ENCODE assay signal across 2 cellular contexts in the genomic region with DNA sequence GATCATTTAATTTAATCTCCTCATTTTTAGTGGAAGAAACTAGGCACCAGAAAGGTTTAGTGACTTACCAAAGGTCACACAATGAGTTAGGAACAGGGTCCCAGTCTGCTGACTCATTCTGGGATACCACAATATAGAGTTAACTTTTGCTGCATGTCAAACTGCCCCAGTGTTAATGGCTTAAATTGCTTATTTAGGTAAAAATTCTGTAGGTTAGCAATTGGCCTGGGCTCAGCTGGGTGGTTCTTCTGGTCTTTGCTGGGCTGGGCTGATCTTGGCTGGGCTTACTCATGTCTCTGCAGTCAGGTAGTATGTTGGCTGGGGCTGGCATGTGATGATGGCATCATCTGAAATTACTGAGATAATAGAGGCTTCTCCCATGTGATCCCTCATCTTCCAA.
TF ChIP-seq lines count a peak whose summit lies in the region.

No MANE protein-coding gene starts in this region.

TF ChIP-seq in GM12891, 5 proteins besides CTCF, POLR2A, EP300 and RAD21 (continued from another document):
- TF ChIP-seq TAF1 (IDR thresholded peaks at IDR 0.05; ENCODE audit: low read depth, low read length), result no peak
- TF ChIP-seq POLR2AphosphoS5 (IDR thresholded peaks at IDR 0.05; ENCODE audit: low read depth, low read length), result no peak
- TF ChIP-seq SPI1 (IDR thresholded peaks at IDR 0.05; ENCODE audit: low read depth, low read length), result no peak

TF ChIP-seq in HEK293, 187 proteins besides CTCF, POLR2A, EP300 and RAD21:
- TF ChIP-seq, protein P1, sequence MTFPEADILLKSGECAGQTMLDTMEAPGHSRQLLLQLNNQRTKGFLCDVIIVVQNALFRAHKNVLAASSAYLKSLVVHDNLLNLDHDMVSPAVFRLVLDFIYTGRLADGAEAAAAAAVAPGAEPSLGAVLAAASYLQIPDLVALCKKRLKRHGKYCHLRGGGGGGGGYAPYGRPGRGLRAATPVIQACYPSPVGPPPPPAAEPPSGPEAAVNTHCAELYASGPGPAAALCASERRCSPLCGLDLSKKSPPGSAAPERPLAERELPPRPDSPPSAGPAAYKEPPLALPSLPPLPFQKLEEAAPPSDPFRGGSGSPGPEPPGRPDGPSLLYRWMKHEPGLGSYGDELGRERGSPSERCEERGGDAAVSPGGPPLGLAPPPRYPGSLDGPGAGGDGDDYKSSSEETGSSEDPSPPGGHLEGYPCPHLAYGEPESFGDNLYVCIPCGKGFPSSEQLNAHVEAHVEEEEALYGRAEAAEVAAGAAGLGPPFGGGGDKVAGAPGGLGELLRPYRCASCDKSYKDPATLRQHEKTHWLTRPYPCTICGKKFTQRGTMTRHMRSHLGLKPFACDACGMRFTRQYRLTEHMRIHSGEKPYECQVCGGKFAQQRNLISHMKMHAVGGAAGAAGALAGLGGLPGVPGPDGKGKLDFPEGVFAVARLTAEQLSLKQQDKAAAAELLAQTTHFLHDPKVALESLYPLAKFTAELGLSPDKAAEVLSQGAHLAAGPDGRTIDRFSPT (tag by site-specific recombination; IDR thresholded peaks at IDR 0.05), result no peak
- TF ChIP-seq ZNF843 (tag by site-specific recombination; IDR thresholded peaks at IDR 0.05) (no peak), TRIM28 (IDR thresholded peaks at IDR 0.05; ENCODE audit: borderline replicate concordance, low read length) (peak; percentile 76; the same call in 1 of the 2 replicates), ZNF677 (tag by site-specific recombination; IDR thresholded peaks at IDR 0.05) (0 out of 2 replicates have a peak, but pooled peaks have one; percentile 53), SETDB1 (IDR thresholded peaks at IDR 0.05; ENCODE audit: insufficient read length, low read length) (peak; percentile 91)
